1 cellular context compared by ENCODE assay signal in the genomic region with DNA sequence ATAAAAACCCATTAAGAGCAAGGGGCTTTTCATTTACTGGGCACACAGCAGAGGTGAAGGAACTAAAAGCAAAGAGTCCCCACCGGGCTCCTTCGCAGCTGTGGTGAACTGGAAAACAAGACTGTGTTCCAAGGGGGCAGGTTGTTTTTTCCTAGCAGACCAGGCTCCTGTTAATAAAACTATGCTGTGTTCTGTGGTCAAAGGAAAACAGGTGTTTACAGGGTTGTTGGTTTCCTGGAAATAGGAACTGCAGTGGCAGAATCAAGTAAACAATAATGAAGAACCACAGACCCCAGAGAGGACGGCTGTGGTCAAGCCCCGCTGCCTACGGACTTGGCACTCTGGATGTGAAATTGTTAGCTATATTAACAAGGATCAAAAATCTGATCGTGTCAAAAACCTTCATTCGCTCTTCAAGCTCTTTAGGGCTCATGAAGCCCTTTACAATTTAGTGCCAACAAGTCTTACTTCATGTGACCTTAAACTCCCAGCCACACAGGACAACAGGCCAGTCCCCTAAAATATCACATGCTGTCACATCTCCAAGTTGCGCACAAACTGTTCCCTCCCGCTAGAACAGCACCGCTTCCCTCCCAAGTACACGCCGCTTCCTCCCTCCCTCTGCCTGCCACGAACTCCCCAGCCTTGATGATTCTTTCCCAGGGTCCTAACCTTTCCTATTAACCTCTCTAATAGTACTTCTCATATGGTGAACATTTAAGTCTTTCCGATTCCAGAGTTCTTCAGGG.
TF ChIP-seq lines count a peak whose summit lies in the region.

No MANE protein-coding gene starts in this region.

TF ChIP-seq in SK-N-SH treated with all-trans-retinoic acid at 6 μM for 48 hours, 23 proteins besides CTCF, POLR2A, EP300 and RAD21 (continued from another document):
- TF ChIP-seq, protein P1, sequence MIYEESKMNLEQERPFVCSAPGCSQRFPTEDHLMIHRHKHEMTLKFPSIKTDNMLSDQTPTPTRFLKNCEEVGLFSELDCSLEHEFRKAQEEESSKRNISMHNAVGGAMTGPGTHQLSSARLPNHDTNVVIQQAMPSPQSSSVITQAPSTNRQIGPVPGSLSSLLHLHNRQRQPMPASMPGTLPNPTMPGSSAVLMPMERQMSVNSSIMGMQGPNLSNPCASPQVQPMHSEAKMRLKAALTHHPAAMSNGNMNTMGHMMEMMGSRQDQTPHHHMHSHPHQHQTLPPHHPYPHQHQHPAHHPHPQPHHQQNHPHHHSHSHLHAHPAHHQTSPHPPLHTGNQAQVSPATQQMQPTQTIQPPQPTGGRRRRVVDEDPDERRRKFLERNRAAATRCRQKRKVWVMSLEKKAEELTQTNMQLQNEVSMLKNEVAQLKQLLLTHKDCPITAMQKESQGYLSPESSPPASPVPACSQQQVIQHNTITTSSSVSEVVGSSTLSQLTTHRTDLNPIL (CRISPR knock-in tag; IDR thresholded peaks at IDR 0.05; ENCODE audit: low read depth): no peak
- TF ChIP-seq TCF4 (CRISPR knock-in tag; IDR thresholded peaks at IDR 0.05; ENCODE audit: borderline replicate concordance) (no peak), TOX (CRISPR knock-in tag; IDR thresholded peaks at IDR 0.05; ENCODE audit: borderline replicate concordance) (no peak), GLIS3 (CRISPR knock-in tag; IDR thresholded peaks at IDR 0.05) (no peak), ESRRG (CRISPR knock-in tag; IDR thresholded peaks at IDR 0.05) (no peak), ZFP30 (CRISPR knock-in tag; IDR thresholded peaks at IDR 0.05) (no peak), BACH2 (CRISPR knock-in tag; IDR thresholded peaks at IDR 0.05; ENCODE audit: borderline replicate concordance) (no peak), ISL1 (CRISPR knock-in tag; IDR thresholded peaks at IDR 0.05) (no peak)
